Comparison of ENCODE assay signal across 16 cellular contexts in the genomic region with DNA sequence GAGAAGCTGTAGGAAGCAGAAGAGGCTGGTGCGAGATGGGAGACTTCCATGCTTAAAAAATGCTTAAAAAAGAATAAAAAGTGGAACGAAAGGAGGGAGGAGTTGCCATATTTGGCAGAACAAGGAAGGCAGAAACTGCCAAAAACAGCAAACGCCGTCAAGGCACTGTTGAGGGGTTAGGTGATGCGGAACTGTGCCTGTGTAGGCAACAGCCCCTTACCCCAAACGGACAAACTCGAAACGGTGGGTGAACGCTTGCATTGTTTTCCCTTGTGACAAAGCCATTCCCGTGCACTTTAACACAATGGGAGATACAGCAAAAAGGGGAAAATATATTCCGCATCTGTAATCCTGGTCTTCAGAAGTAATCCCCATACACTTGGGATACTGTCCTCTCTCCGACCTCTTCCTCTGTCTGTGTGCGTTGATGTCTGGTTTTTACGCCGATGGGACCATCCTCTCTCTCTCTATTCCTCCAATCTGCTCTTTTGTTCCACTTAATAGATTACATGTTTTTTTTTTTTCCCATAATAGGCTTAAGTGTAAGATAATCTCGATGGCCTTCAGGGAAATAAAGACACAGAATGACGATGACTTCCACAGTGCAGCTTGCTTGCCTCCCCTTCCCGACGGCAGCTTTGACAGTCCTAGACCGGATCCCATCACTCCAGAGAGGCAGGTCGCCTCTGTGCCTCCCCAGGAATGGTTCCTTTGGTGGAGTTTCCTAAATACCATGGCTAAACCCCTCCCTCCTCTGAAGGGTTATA.
"Had no signal": no experiment of that assay in that cellular context is flagged by ENCODE, and none has a peak within 500 bp of the region (broad histone marks: within the 10 kb centered on the region; RNA-seq: fewer than 3 reads in every experiment).

No MANE protein-coding gene starts in this region.

- H3K4me3 ChIP-seq: body of pancreas, lung, prostate gland, spleen, upper lobe of right lung had no signal

- H3K27ac ChIP-seq: prostate gland, spleen had no signal

- H3K9me3 ChIP-seq: body of pancreas, prostate gland, spleen, upper lobe of right lung had no signal

- H3K4me1 ChIP-seq: prostate gland had no signal

- H3K27me3 Mint-ChIP-seq: activated CD4-positive, alpha-beta T cell treated with anti-CD3 and anti-CD28 coated beads, Interleukin-2, amount 10 ng/mL, durations not matched to agents 24 days and 14 days had no signal

- H3K4me1 Mint-ChIP-seq: activated CD4-positive, alpha-beta T cell treated with anti-CD3 and anti-CD28 coated beads, Interleukin-2, amount 10 ng/mL, durations not matched to agents 24 days and 14 days; naive thymus-derived CD4-positive, alpha-beta T cell; T-cell had no signal

- H3K36me3 Mint-ChIP-seq: naive thymus-derived CD4-positive, alpha-beta T cell; T-cell had no signal

- H3K27ac Mint-ChIP-seq: activated CD4-positive, alpha-beta T cell treated with anti-CD3 and anti-CD28 coated beads, Interleukin-2, amount 10 ng/mL, durations not matched to agents 24 days and 14 days; naive thymus-derived CD4-positive, alpha-beta T cell; T-cell had no signal

- ATAC-seq: body of pancreas; esophagus mucosa; naive thymus-derived CD4-positive, alpha-beta T cell; sciatic nerve; T-cell; upper lobe of right lung had no signal

- H3K9me3 Mint-ChIP-seq: activated CD4-positive, alpha-beta T cell treated with anti-CD3 and anti-CD28 coated beads, Interleukin-2, amount 10 ng/mL, durations not matched to agents 24 days and 14 days; naive thymus-derived CD4-positive, alpha-beta T cell; T-cell had no signal

- H3K36me3 ChIP-seq: prostate gland, spleen, upper lobe of right lung had no signal

- H3K27me3 ChIP-seq: body of pancreas, spleen, upper lobe of right lung had no signal

- H3K4me3 Mint-ChIP-seq: activated CD4-positive, alpha-beta T cell treated with anti-CD3 and anti-CD28 coated beads, Interleukin-2, amount 10 ng/mL, durations not matched to agents 24 days and 14 days; naive thymus-derived CD4-positive, alpha-beta T cell; T-cell had no signal

- DNase-seq: activated CD4-positive, alpha-beta T cell treated with anti-CD3 and anti-CD28 coated beads, Interleukin-2, amount 10 ng/mL, durations not matched to agents 24 days and 14 days; activated naive CD4-positive, alpha-beta T cell treated with Interleukin-2 at 50 U/mL for 16 hours; body of pancreas; central memory CD4-positive, alpha-beta T cell; hypothalamus; naive thymus-derived CD4-positive, alpha-beta T cell; nucleus accumbens; spleen; stimulated activated CD4-positive, alpha-beta T cell treated with anti-CD3 and anti-CD28 coated beads, Interleukin-1b, Interleukin-23, amount 100 ng/mL, for 48 hours; stimulated activated naive CD4-positive, alpha-beta T cell; T-cell; upper lobe of right lung had no signal
